ENCODE assay signal across 15 cellular contexts in genomic region chr20:47297746-47298145, GRCh38. TPM values are rescaled to one million over a fixed set of nuclear protein-coding genes. Genes with fewer than 3 reads are reported as not detected.
DNase-seq lines count a peak whose midpoint lies in the region; ATAC-seq lines count a peak whose summit lies in the region.
"Had no signal": no experiment of that assay in that cellular context is flagged by ENCODE, and none has a peak within 500 bp of the region (broad histone marks: within the 10 kb centered on the region; RNA-seq: fewer than 3 reads in every experiment).

No MANE protein-coding gene starts in this region.

- no peaks in the 10 kb centered on the region for H3K27me3 ChIP-seq in HUES48 (ENCODE audit: control insufficient read depth, insufficient read depth, low read length)

- no peak overlapping the region for H3K9ac ChIP-seq in HUES48 (ENCODE audit: low read depth, low read length)
- H3K9ac ChIP-seq: GM23248 had no signal

- peaks cover 94% of the 10 kb centered on the region for H3K36me3 Mint-ChIP-seq in activated T-helper 17 cell treated with anti-CD3 and anti-CD28 coated beads, Interleukin-2, amount 50 U/mL, for 72 hours (ENCODE audit: low read depth)

- no peaks in the 10 kb centered on the region for H3K9me3 Mint-ChIP-seq in activated T-helper 17 cell treated with anti-CD3 and anti-CD28 coated beads, Interleukin-2, amount 50 U/mL, for 72 hours
- H3K9me3 Mint-ChIP-seq: CD8-positive, alpha-beta T cell had no signal

- DNase-seq in mesenteric fat pad (ENCODE audit: low spot score) = peak; percentile 20
- DNase-seq in substantia nigra (lab: John Stamatoyannopoulos, UW) = no peak
- no peak for DNase-seq in globus pallidus (ENCODE audit: low spot score)
- DNase-seq in OCI-M1 (lab: John Stamatoyannopoulos, UW) = no peak
- DNase-seq: CD8-positive, alpha-beta T cell; GF-D8; GM23248; KBM-7; NCI-H1436 treated with DMSO at 0.1 percent for 48 hours; NCI-H2081 treated with DMSO at 0.1 percent for 48 hours; NCI-H345; NK-92 treated with Interleukin-12 subunit alpha and Interleukin-12 subunit beta, amount 100 ng/mL, for 24 hours had no signal

- H3K4me3 Mint-ChIP-seq in activated T-helper 17 cell treated with anti-CD3 and anti-CD28 coated beads, Interleukin-2, amount 50 U/mL, for 72 hours = no peak overlapping the region
- H3K4me3 Mint-ChIP-seq: CD8-positive, alpha-beta T cell had no signal

- H3K27me3 Mint-ChIP-seq in activated T-helper 17 cell treated with anti-CD3 and anti-CD28 coated beads, Interleukin-2, amount 50 U/mL, for 72 hours = no peaks in the 10 kb centered on the region

- H3K4me1 ChIP-seq in HUES48 (ENCODE audit: control insufficient read depth, insufficient read depth, low read length) = peaks cover 2% of the 10 kb centered on the region; the same call in 1 of the 2 replicates

- no peak for ATAC-seq in activated T-helper 17 cell treated with anti-CD3 and anti-CD28 coated beads, Interleukin-2, amount 50 U/mL, for 72 hours (replicated peaks)
- no peak for ATAC-seq in GM19023 (IDR thresholded peaks at IDR 0.05; ENCODE audit: unreplicated experiment)
- ATAC-seq: CD8-positive, alpha-beta T cell had no signal

- H3K27ac ChIP-seq in HUES48 (ENCODE audit: low read depth, low read length) (peak overlapping the region; percentile 7), substantia nigra (ENCODE audit: low read depth, low read length, poor library complexity, severe bottlenecking) (peak overlapping the region; percentile 73)
- H3K27ac ChIP-seq: GM23248 had no signal

- H3K36me3 ChIP-seq in HUES48 (ENCODE audit: control insufficient read depth, insufficient read depth, low read length) = peaks cover 92% of the 10 kb centered on the region

- H3K9me3 ChIP-seq in HUES48 (ENCODE audit: control insufficient read depth, insufficient read depth, low read length) = no peaks in the 10 kb centered on the region

- H3K27ac Mint-ChIP-seq in activated T-helper 17 cell treated with anti-CD3 and anti-CD28 coated beads, Interleukin-2, amount 50 U/mL, for 72 hours = peak overlapping the region; percentile 25

- peaks cover 17% of the 10 kb centered on the region for H3K4me1 Mint-ChIP-seq in activated T-helper 17 cell treated with anti-CD3 and anti-CD28 coated beads, Interleukin-2, amount 50 U/mL, for 72 hours

- no peak overlapping the region for H3K4me3 ChIP-seq in HUES48 (ENCODE audit: low read depth, low read length)
- H3K4me3 ChIP-seq: GM23248 had no signal

RNA-seq across cellular contexts. Expression of gene ZMYND8, which starts 58.8 kb away (rescaled TPM):
- total RNA-seq in activated T-helper 17 cell treated with anti-CD3 and anti-CD28 coated beads, Interleukin-2, amount 50 U/mL, for 72 hours = 10 to 100 TPM; 35.3 to 39.4 TPM
- 23.1 TPM for total RNA-seq in mesenteric fat pad
